Comparison of ENCODE assay signal across 33 cellular contexts in the genomic region with DNA sequence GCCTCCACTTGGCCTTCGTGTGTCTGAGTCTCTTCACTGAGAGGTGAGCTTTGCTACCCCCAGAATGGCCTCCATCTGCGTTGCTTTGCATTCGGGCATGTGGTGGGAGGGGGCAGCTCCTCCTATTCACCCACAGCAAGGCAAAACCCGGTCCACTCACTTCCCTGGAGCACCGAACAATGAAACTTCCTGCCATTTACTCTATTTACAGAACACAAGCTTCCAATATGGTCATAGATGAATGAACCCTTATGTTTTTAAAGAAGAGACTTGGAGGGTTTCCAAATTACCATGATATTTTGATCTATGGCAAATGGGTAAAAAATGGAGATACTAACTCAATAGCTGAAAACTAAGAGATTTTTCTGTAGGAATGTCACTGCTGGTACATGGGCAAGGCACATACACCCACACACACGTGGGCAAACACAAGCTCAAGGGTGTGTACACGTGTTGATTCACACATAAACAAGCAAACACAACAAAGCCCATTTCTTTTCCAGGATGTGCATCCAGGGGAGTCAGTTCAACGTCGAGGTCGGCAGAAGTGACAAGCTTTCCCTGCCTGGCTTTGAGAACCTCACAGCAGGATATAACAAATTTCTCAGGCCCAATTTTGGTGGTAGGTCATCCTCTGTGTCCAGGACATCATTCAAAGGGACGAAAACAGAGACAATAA. TPM values are rescaled to one million over a fixed set of nuclear protein-coding genes. Genes with fewer than 3 reads are reported as not detected.
DNase-seq lines count a peak whose midpoint lies in the region; ATAC-seq, FAIRE-seq and TF ChIP-seq lines count a peak whose summit lies in the region.
"Had no signal": no experiment of that assay in that cellular context is flagged by ENCODE, and none has a peak within 500 bp of the region (broad histone marks: within the 10 kb centered on the region; RNA-seq: fewer than 3 reads in every experiment).

No MANE protein-coding gene starts in this region.

- FAIRE-seq in GM12878 (lab: Jason Lieb, UNC), result peak; percentile 27
- FAIRE-seq: RCC 7860 had no signal

- H3K27me3 Mint-ChIP-seq in activated T-cell treated with anti-CD3 and anti-CD28 coated beads, Interleukin-2, amount 50 U/mL, for 24 hours, result no peaks in the 10 kb centered on the region
- H3K27me3 Mint-ChIP-seq: CD8-positive, alpha-beta memory T cell had no signal

- ATAC-seq in heart right ventricle, result peak in 5 of 8 donors; percentile 21 to 78 (median 57)
- no peak for ATAC-seq in left cardiac atrium
- ATAC-seq in GM12878, result no peak
- ATAC-seq: left lobe of liver had no signal

- 58 to 61% methylated on average over 11 of the region's 11 CpGs for WGBS in heart right ventricle, 2 donors
- WGBS in GM12878 (ENCODE audit: insufficient coverage, insufficient replicate concordance, low lambda C conversion rate, missing lambda C conversion rate), result 22% methylated on average over 11 of the region's 11 CpGs

- no peak for TF ChIP-seq RAD21 in GM12878 (IDR thresholded peaks at IDR 0.05; ENCODE audit: insufficient read depth, low read depth, low read length)

- no peak overlapping the region for H3K9ac ChIP-seq in GM12878 (ENCODE audit: control insufficient read depth, insufficient read depth, low read length)
- H3K9ac ChIP-seq in skeletal muscle tissue (ENCODE audit: low read depth in 1 of 3, low read length in 3 of 3), result no peak overlapping the region

- no peaks in the 10 kb centered on the region for H3K9me3 Mint-ChIP-seq in activated T-cell treated with anti-CD3 and anti-CD28 coated beads, Interleukin-2, amount 50 U/mL, for 24 hours
- H3K9me3 Mint-ChIP-seq: activated naive CD4-positive, alpha-beta T cell treated with anti-CD3 and anti-CD28 coated beads, Interleukin-2, amount 50 U/mL, for 24 hours; brain; CD8-positive, alpha-beta memory T cell; neural crest cell had no signal

- H3K9me3 ChIP-seq in heart right ventricle (no peaks in the 10 kb centered on the region), GM12878 (replicated peaks; ENCODE audit: control insufficient read depth, insufficient read depth, low read length) (no peaks in the 10 kb centered on the region), skeletal muscle tissue (ENCODE audit: control insufficient read depth in 3 of 3, low read length in 3 of 3) (no peaks in the 10 kb centered on the region)
- H3K9me3 ChIP-seq: HAP-1, ovary, SJCRH30, thyroid gland had no signal

- peak in 1 of 2 donors; percentile 38 for DNase-seq in heart right ventricle
- DNase-seq in left cardiac atrium, result no peak
- peak; percentile 26 for DNase-seq in NCI-H2029 (lab: John Stamatoyannopoulos, UW)
- no peak for DNase-seq in GM12878 (ENCODE audit: low read depth, low spot score)
- DNase-seq in posterior cingulate gyrus, result no peak
- no peak for DNase-seq in activated T-cell treated with anti-CD3 and anti-CD28 coated beads, Interleukin-2, amount 50 U/mL, for 24 hours
- DNase-seq: activated CD4-positive, alpha-beta T cell treated with anti-CD3 and anti-CD28 coated beads for 4 hours; activated T-cell treated with anti-CD3 and anti-CD28 coated beads for 4 hours; amniotic stem cell; CD8-positive, alpha-beta memory T cell; DMS79 treated with DMSO at 0.1 percent for 48 hours; effector CD4-positive, alpha-beta T cell; GDM1; Kasumi-1; mesenchymal stem cell; MV-4-11; NCI-H146; NCI-H774; ovary; SJCRH30; T-helper 9 cell; thyroid gland had no signal

- H3K27ac ChIP-seq in heart right ventricle, result peak overlapping the region in 9 of 10 donors; percentile 32 to 76 (median 58)
- no peak overlapping the region for H3K27ac ChIP-seq in GM12878 (ENCODE audit: control insufficient read depth, insufficient read depth)
- peak overlapping the region; percentile 4 for H3K27ac ChIP-seq in skeletal muscle tissue (ENCODE audit: low read depth, low read length)
- H3K27ac ChIP-seq: epithelial cell of prostate, ovary, SJCRH30, thyroid gland had no signal

- peak overlapping the region in 6 of 10 donors; percentile 5 to 33 (median 28) for H3K4me3 ChIP-seq in heart right ventricle
- H3K4me3 ChIP-seq in GM12878, result no peak overlapping the region
- H3K4me3 ChIP-seq in skeletal muscle tissue (ENCODE audit: low read length in 3 of 3), result peak overlapping the region in 1 of 3 donors; percentile 49
- H3K4me3 ChIP-seq: HAP-1, ovary, SJCRH30, thyroid gland had no signal

- SMC1A ChIA-PET in GM12878 (lab: Charles Lee; ENCODE audit: uncharacterized antibody, unreplicated experiment), result interaction anchor here (0.7 to 2.8 kb wide), 3 partner anchors 9 to 43 kb away, joined by 3 to 13 read pairs (median 4); no protein-coding TSS in a partner anchor

- BruUV-seq in GM12878 (replicated peaks; lab: Mats Ljungman, UMichigan), result no TSS peak

- no peak overlapping the region for H3K4me2 ChIP-seq in GM12878 (ENCODE audit: control insufficient read depth, insufficient read depth)

- H3K4me1 ChIP-seq in heart right ventricle (peaks cover 2 to 68% (median 32%) of the 10 kb centered on the region in 9 donors), GM12878 (ENCODE audit: control insufficient read depth, insufficient read depth, low read length) (no peaks in the 10 kb centered on the region), skeletal muscle tissue (ENCODE audit: control insufficient read depth in 3 of 3, insufficient read depth in 3 of 3, low read length in 3 of 3) (peaks cover 0 to 10% (median 3%) of the 10 kb centered on the region in 3 donors)
- H3K4me1 ChIP-seq: HAP-1 had no signal

- POLR2A ChIA-PET in GM12878 (lab: Charles Lee), result interaction anchor here (0.6 kb wide), 1 partner anchor 541 kb away, joined by 6 read pairs; no protein-coding TSS in a partner anchor

- intact Hi-C loops in heart right ventricle (cut with DNase I), result loop anchor here in 3 of 10 donors (2.0 to 5.0 kb wide), 3 partner anchors 44 to 151 kb away; no protein-coding TSS in a partner anchor
- intact Hi-C loops in left cardiac atrium (cut with DNase I), result no loop called here
- intact Hi-C loops in GM12878 (cut with micrococcal nuclease; ENCODE audit: unreplicated experiment), result no loop called here
- intact Hi-C loops in posterior cingulate gyrus (cut with DNase I), result no loop called here

- no peak overlapping the region for H3K4me3 Mint-ChIP-seq in activated T-cell treated with anti-CD3 and anti-CD28 coated beads, Interleukin-2, amount 50 U/mL, for 24 hours
- H3K4me3 Mint-ChIP-seq: activated naive CD4-positive, alpha-beta T cell treated with anti-CD3 and anti-CD28 coated beads, Interleukin-2, amount 50 U/mL, for 24 hours; brain; CD8-positive, alpha-beta memory T cell; neural crest cell had no signal

- TF ChIP-seq CTCF in heart right ventricle (IDR thresholded peaks at IDR 0.05) (no peak), GM12878 (IDR thresholded peaks at IDR 0.05 in 2 of 3, conservative IDR thresholded peaks at IDR 0.05 in 1 of 3; ENCODE audit: control insufficient read depth in 2 of 3, extremely low read depth in 1 of 3, insufficient read depth in 1 of 3, low read depth in 3 of 3, low read length in 3 of 3) (no peak)

- TF ChIP-seq POLR2A in GM12878 (IDR thresholded peaks at IDR 0.05; ENCODE audit: low read depth, low read length), result no peak

- H2AFZ ChIP-seq in GM12878 (ENCODE audit: control insufficient read depth, low read depth, low read length), result no peak overlapping the region

- H3K36me3 Mint-ChIP-seq in activated T-cell treated with anti-CD3 and anti-CD28 coated beads, Interleukin-2, amount 50 U/mL, for 24 hours (ENCODE audit: low read depth), result no peaks in the 10 kb centered on the region
- H3K36me3 Mint-ChIP-seq: activated naive CD4-positive, alpha-beta T cell treated with anti-CD3 and anti-CD28 coated beads, Interleukin-2, amount 50 U/mL, for 24 hours; brain; CD8-positive, alpha-beta memory T cell had no signal

- no peak for TF ChIP-seq EP300 in GM12878 (IDR thresholded peaks at IDR 0.05; ENCODE audit: borderline replicate concordance in 1 of 2, control insufficient read depth in 1 of 2, low read depth in 2 of 2, low read length in 2 of 2)

- in situ Hi-C loops in GM12878 (cut with MboI), result no loop called here

- CTCF ChIA-PET in GM12878 (lab: Yijun Ruan, JAX), result interaction anchor here (1.1 to 1.7 kb wide), 2 partner anchors 33 to 43 kb away, joined by 4 to 5 read pairs; no protein-coding TSS in a partner anchor

- no peaks in the 10 kb centered on the region for H3K27me3 ChIP-seq in heart right ventricle
- H3K27me3 ChIP-seq in GM12878 (replicated peaks in 1 of 2; ENCODE audit: control insufficient read depth in 2 of 2, insufficient read depth in 2 of 2, low read length in 1 of 2), result peaks cover 0 to 2% of the 10 kb centered on the region in 2 experiments; a peak in 2 of 4 replicates
- peaks cover 0 to 2% (median 0%) of the 10 kb centered on the region in 3 donors for H3K27me3 ChIP-seq in skeletal muscle tissue (ENCODE audit: control insufficient read depth in 3 of 3, insufficient read depth in 3 of 3, low read length in 3 of 3)
- H3K27me3 ChIP-seq: ovary, SJCRH30, thyroid gland had no signal

- no peaks in the 10 kb centered on the region for H3K36me3 ChIP-seq in heart right ventricle
- no peaks in the 10 kb centered on the region for H3K36me3 ChIP-seq in GM12878 (ENCODE audit: control insufficient read depth in 2 of 2, insufficient read depth in 2 of 2, low read length in 1 of 2)
- H3K36me3 ChIP-seq in skeletal muscle tissue (ENCODE audit: control insufficient read depth in 3 of 3, insufficient read depth in 3 of 3, low read length in 3 of 3), result no peaks in the 10 kb centered on the region
- H3K36me3 ChIP-seq: HAP-1, ovary, SJCRH30, thyroid gland had no signal

- no peaks in the 10 kb centered on the region for H4K20me1 ChIP-seq in GM12878 (ENCODE audit: control insufficient read depth, insufficient read depth)

- RAD21 ChIA-PET in GM12878 (lab: Charles Lee; ENCODE audit: unreplicated experiment), result no interaction called here

- no peaks in the 10 kb centered on the region for H3K4me1 Mint-ChIP-seq in activated T-cell treated with anti-CD3 and anti-CD28 coated beads, Interleukin-2, amount 50 U/mL, for 24 hours (ENCODE audit: low read depth)
- H3K4me1 Mint-ChIP-seq: activated naive CD4-positive, alpha-beta T cell treated with anti-CD3 and anti-CD28 coated beads, Interleukin-2, amount 50 U/mL, for 24 hours; CD8-positive, alpha-beta memory T cell had no signal

- no peaks in the 10 kb centered on the region for H3K79me2 ChIP-seq in GM12878 (ENCODE audit: control insufficient read depth, insufficient read depth, low read length)

- no peak overlapping the region for H3K27ac Mint-ChIP-seq in activated T-cell treated with anti-CD3 and anti-CD28 coated beads, Interleukin-2, amount 50 U/mL, for 24 hours
- H3K27ac Mint-ChIP-seq: activated naive CD4-positive, alpha-beta T cell treated with anti-CD3 and anti-CD28 coated beads, Interleukin-2, amount 50 U/mL, for 24 hours; brain; CD8-positive, alpha-beta memory T cell had no signal

RNA-seq across cellular contexts. Expression of a gene that starts 5.2 kb away (rescaled TPM):
- 1 to 10 TPM in 2 of 10 donors, under 1 TPM in 7, not detected in 1; 0.07 to 1.6 (median 0.49) TPM for total RNA-seq in heart right ventricle
- under 1 TPM; 0.14 to 0.37 TPM for polyA plus RNA-seq in heart right ventricle
- total RNA-seq in left cardiac atrium, result under 1 TPM in 1 of 2 donors, not detected in 1; 0.38 TPM
- total RNA-seq in GM12878 (2013; cell fraction: nucleolus; rRNA removed), result not detected in 2 replicates
- not detected in 2 replicates for total RNA-seq in GM12878 (2014; rRNA removed)
- not detected in 2 replicates for total RNA-seq in GM12878 (2014; rRNA removed; fragmentation: Illumina TruSeq; extraction: Trizol)
- total RNA-seq in GM12878 (2021), result not detected in 2 replicates
- not detected for polyA plus RNA-seq in GM12878 (2011; ENCODE audit: low read depth)
- 0.04 and 0.07 TPM in 2 replicates for polyA plus RNA-seq in GM12878 (2011; rRNA removed)
- 0.12 and 0.16 TPM in 2 replicates for polyA plus RNA-seq in GM12878 (2011; cell fraction: cytosol; rRNA removed)
- 0.13 and 0.16 TPM in 2 replicates for polyA plus RNA-seq in GM12878 (2011; cell fraction: nucleus; rRNA removed)
- polyA plus RNA-seq in GM12878 (2012), result not detected in 2 replicates
- not detected in 2 replicates for polyA plus RNA-seq in GM12878 (2014; fragmentation: Illumina TruSeq; extraction: Trizol)
- polyA plus RNA-seq in GM12878 (2014; fragmentation: Nextera tagmentation; extraction: Ambion mirVana), result not detected
- polyA plus RNA-seq in GM12878 (2014; rRNA removed), result not detected in 2 replicates
- polyA plus RNA-seq in GM12878 (2016; fragmentation: Nextera tagmentation; extraction: Ambion mirVana), result not detected
- polyA minus RNA-seq in GM12878 (2011; rRNA and poly(A)+ RNA removed), result not detected in 2 replicates
- not detected in 2 replicates for polyA minus RNA-seq in GM12878 (2011; cell fraction: cytosol; rRNA and poly(A)+ RNA removed)
- polyA minus RNA-seq in GM12878 (2011; cell fraction: nucleus; rRNA and poly(A)+ RNA removed), result not detected in 2 replicates
- total RNA-seq in skeletal muscle tissue, result under 0.01 TPM
- total RNA-seq: CD8-positive, alpha-beta memory T cell; chondrocyte; neural crest cell; SJCRH30; thyroid gland had no signal
- polyA plus RNA-seq: AG04450; BJ; CD8-positive, alpha-beta memory T cell had no signal

Comparison
In these comparisons a context has a peak if more than half of its experiments do, and no peak if none do; other contexts are left out.
1. ATAC-seq: peak in heart right ventricle (5 of 8); none in left cardiac atrium (0 of 2) and GM12878 (single experiment).